In the genomic region with DNA sequence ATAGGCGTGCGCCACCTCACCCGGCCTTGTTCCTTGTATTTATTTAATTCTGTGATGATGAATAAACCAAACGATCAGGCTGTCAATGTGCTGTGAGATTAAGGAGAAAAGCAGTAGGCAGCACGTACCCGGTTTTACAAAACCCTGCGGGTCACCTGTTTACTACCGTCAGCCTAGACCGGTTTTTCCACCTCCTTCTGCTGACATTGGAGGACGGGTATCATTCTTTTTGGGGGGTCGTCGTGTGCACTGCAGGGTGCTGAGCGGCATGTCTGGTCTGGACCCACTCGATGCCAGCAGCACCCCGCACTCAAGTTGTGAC, we compare ENCODE assay signal across 8 cellular contexts. TPM values are rescaled to one million over a fixed set of nuclear protein-coding genes. Genes with fewer than 3 reads are reported as not detected.
DNase-seq lines count a peak whose midpoint lies in the region; ATAC-seq, FAIRE-seq and TF ChIP-seq lines count a peak whose summit lies in the region.

No MANE protein-coding gene starts in this region.

- no peaks in the 10 kb centered on the region for H3K27me3 ChIP-seq in A673 (replicated peaks; ENCODE audit: insufficient read depth, low read depth, low read length, poor library complexity)
- no peaks in the 10 kb centered on the region for H3K27me3 ChIP-seq in K562 (ENCODE audit: control insufficient read depth in 2 of 2, insufficient read depth in 2 of 2, low read length in 2 of 2)
- H3K27me3 ChIP-seq in mesendoderm (ENCODE audit: insufficient read depth, low read length, poor library complexity): no peaks in the 10 kb centered on the region

- H2AFZ ChIP-seq in K562 (ENCODE audit: low read depth, low read length): peak overlapping the region; percentile 73

- H3K27me3 Mint-ChIP-seq in HFFc6 (ENCODE audit: insufficient read depth): no peaks in the 10 kb centered on the region

- H3K9me3 Mint-ChIP-seq in HFFc6: no peaks in the 10 kb centered on the region

- H3K56ac ChIP-seq in mesendoderm (ENCODE audit: low read length): peak overlapping the region; percentile 74

- peaks cover 43% of the 10 kb centered on the region for H3K4me1 Mint-ChIP-seq in HFFc6 (ENCODE audit: low read depth)

- DNase-seq in A673 (ENCODE audit: low spot score): no peak
- DNase-seq in HFFc6: no peak
- DNase-seq in K562 (ENCODE audit: extremely low read depth in 1 of 4, low spot score in 3 of 4): no peak
- DNase-seq in mesendoderm: no peak
- no peak for DNase-seq in NCI-H524 treated with DMSO at 0.1 percent for 48 hours (lab: John Stamatoyannopoulos, UW)
- no peak for DNase-seq in NCI-H187 (lab: John Stamatoyannopoulos, UW)
- no peak for DNase-seq in SIG-M5 (lab: John Stamatoyannopoulos, UW)

- peak overlapping the region; percentile 78 for H3K4me2 ChIP-seq in K562 (ENCODE audit: insufficient read depth, low read length)
- H3K4me2 ChIP-seq in mesendoderm (ENCODE audit: low read length): peak overlapping the region; percentile 76

- no peak overlapping the region for H3K23ac ChIP-seq in mesendoderm (ENCODE audit: low read length)

- H2AK5ac ChIP-seq in mesendoderm (ENCODE audit: low read length): no peak overlapping the region

- no peak overlapping the region for H2BK120ac ChIP-seq in mesendoderm (ENCODE audit: low read depth, low read length)

- H3K4me3 Mint-ChIP-seq in HFFc6: peak overlapping the region; percentile 80

- BruUV-seq in A673 (replicated peaks; lab: Mats Ljungman, UMichigan) (no TSS peak), K562 (replicated peaks; lab: Mats Ljungman, UMichigan) (no TSS peak)

- peaks cover 30% of the 10 kb centered on the region for H4K20me1 ChIP-seq in K562 (replicated peaks; ENCODE audit: control insufficient read depth, insufficient read depth, low read length)

- H4K8ac ChIP-seq in mesendoderm (ENCODE audit: low read depth, low read length): no peak overlapping the region

- no peak for TF ChIP-seq POLR2A in K562 (conservative IDR thresholded peaks at IDR 0.05)

- peak overlapping the region; percentile 68 for H3K27ac Mint-ChIP-seq in HFFc6

- no peaks in the 10 kb centered on the region for H3K79me1 ChIP-seq in mesendoderm (ENCODE audit: low read length)

- no peak overlapping the region for H3K4ac ChIP-seq in mesendoderm (ENCODE audit: low read depth, low read length)

- H4K5ac ChIP-seq in mesendoderm (ENCODE audit: low read length): no peak overlapping the region

- no peak for FAIRE-seq in K562 (lab: Jason Lieb, UNC)

- H3K18ac ChIP-seq in mesendoderm (ENCODE audit: low read length): no peak overlapping the region

- TF ChIP-seq EP300 in K562 (IDR thresholded peaks at IDR 0.05; ENCODE audit: low read length): no peak

- peaks cover 17% of the 10 kb centered on the region for H3K9me1 ChIP-seq in K562 (ENCODE audit: control insufficient read depth, insufficient read depth, low read length)

- CTCF ChIA-PET in A673 (lab: Charles Lee): no interaction called here
- CTCF ChIA-PET in K562 (lab: Yijun Ruan, JAX; ENCODE audit: low intra/inter-chr PET ratio): no interaction called here

- H3K9me3 ChIP-seq in A673 (ENCODE audit: low read depth, low read length, poor library complexity, severe bottlenecking): no peaks in the 10 kb centered on the region
- H3K9me3 ChIP-seq in K562 (replicated peaks; ENCODE audit: control insufficient read depth, insufficient read depth, low read depth, low read length): no peaks in the 10 kb centered on the region

- H3K36me3 ChIP-seq in A673 (ENCODE audit: insufficient read depth, low read length, poor library complexity, severe bottlenecking): peaks cover 14% of the 10 kb centered on the region
- H3K36me3 ChIP-seq in K562 (ENCODE audit: control insufficient read depth, insufficient read depth, low read length): peaks cover 28% of the 10 kb centered on the region; the same call in 2 of the 3 replicates
- peaks cover 2% of the 10 kb centered on the region for H3K36me3 ChIP-seq in mesendoderm (ENCODE audit: control insufficient read depth, insufficient read depth, low read length)

- H3K27ac ChIP-seq in A673 (ENCODE audit: low read depth, low read length, poor library complexity, severe bottlenecking): peak overlapping the region; percentile 66
- peak overlapping the region; percentile 79 for H3K27ac ChIP-seq in K562 (ENCODE audit: extremely low read depth, low read depth, low read length)
- no peak overlapping the region for H3K27ac ChIP-seq in mesendoderm (ENCODE audit: low read depth, low read length)

- H3K4me3 ChIP-seq in A673 (ENCODE audit: low read depth, low read length, poor library complexity, severe bottlenecking) (peak overlapping the region; percentile 46), K562 (no peak overlapping the region), mesendoderm (ENCODE audit: low read length) (no peak overlapping the region)

- H3K36me3 Mint-ChIP-seq in HFFc6 (ENCODE audit: low read depth): peaks cover 6% of the 10 kb centered on the region

- in situ Hi-C loops in K562 (cut with MboI): no loop called here

- H3K9ac ChIP-seq in K562 (ENCODE audit: insufficient read depth in 1 of 2, low read depth in 2 of 2, low read length in 2 of 2): peak overlapping the region; percentile 12 to 67; a peak in 3 of 4 replicates
- peak overlapping the region; percentile 40 for H3K9ac ChIP-seq in mesendoderm (ENCODE audit: low read length)

- peaks cover 22% of the 10 kb centered on the region for H3K4me1 ChIP-seq in A673 (ENCODE audit: insufficient read depth, low read length, poor library complexity, severe bottlenecking)
- H3K4me1 ChIP-seq in K562 (replicated peaks in 1 of 2; ENCODE audit: control insufficient read depth in 2 of 2, insufficient read depth in 2 of 2, low read length in 2 of 2): peaks cover 20 to 66% of the 10 kb centered on the region in 2 experiments
- H3K4me1 ChIP-seq in mesendoderm (ENCODE audit: control insufficient read depth, low read depth, low read length): peaks cover 8% of the 10 kb centered on the region

- TF ChIP-seq CTCF in A673 (conservative IDR thresholded peaks at IDR 0.05; ENCODE audit: low read depth, low read length) (no peak), HFFc6 (IDR thresholded peaks at IDR 0.05) (no peak), K562 (IDR thresholded peaks at IDR 0.05 in 2 of 3, conservative IDR thresholded peaks at IDR 0.05 in 1 of 3; ENCODE audit: insufficient read depth in 2 of 3, low read depth in 1 of 3, low read length in 3 of 3) (no peak)

- ATAC-seq in K562 (no peak), HG03432 (IDR thresholded peaks at IDR 0.05; ENCODE audit: unreplicated experiment) (no peak)

- WGBS in K562 (ENCODE audit: insufficient coverage, low coverage, missing lambda C conversion rate): 45% methylated on average over 14 of the region's 15 CpGs
- no CpG with 5 or more reads among the region's 15 CpGs for WGBS in mesendoderm (ENCODE audit: extremely low coverage, insufficient coverage, low lambda C conversion rate)

- H2BK5ac ChIP-seq in mesendoderm (ENCODE audit: low read length): no peak overlapping the region

- POLR2A ChIA-PET in A673 (lab: Charles Lee; ENCODE audit: low non-redundant PET) (no interaction called here), K562 (lab: Yijun Ruan, JAX) (no interaction called here)

- no peak overlapping the region for H2BK15ac ChIP-seq in mesendoderm (replicated peaks; ENCODE audit: low read depth)

- H3K79me2 ChIP-seq in K562 (ENCODE audit: control insufficient read depth, insufficient read depth, low read length): peaks cover 40% of the 10 kb centered on the region
- peaks cover 39% of the 10 kb centered on the region for H3K79me2 ChIP-seq in mesendoderm (ENCODE audit: control insufficient read depth, insufficient read depth, low read length)

- intact Hi-C loops in A673 (cut with micrococcal nuclease; ENCODE audit: unreplicated experiment) (no loop called here), K562 (cut with micrococcal nuclease) (no loop called here)

- no peak for TF ChIP-seq RAD21 in K562 (CRISPR knock-in tag; conservative IDR thresholded peaks at IDR 0.05 in 1 of 2, IDR thresholded peaks at IDR 0.05 in 1 of 2)

RNA-seq across cellular contexts. Expression of gene DAZAP1, which starts 0.9 kb away (rescaled TPM):
- total RNA-seq in A673 (2021) (222 and 229 TPM in 2 replicates), K562 (2014; rRNA removed) (222 and 244 TPM in 2 replicates), K562 (2014; rRNA removed; fragmentation: Illumina TruSeq; extraction: Trizol) (77.7 and 78.7 TPM in 2 replicates), K562 (2015; rRNA removed; fragmentation: Illumina TruSeq; extraction: Trizol) (139 and 143 TPM in 2 replicates), K562 (2021) (287 and 289 TPM in 2 replicates)
- 100 to 1,000 TPM in 4 of 6 experiments, 10 to 100 TPM in 2; 87.2 to 109 (median 103) TPM for total RNA-seq in HFFc6 (2021; fragmentation: NEBNext Ultra II Directional; extraction: Animal tissue kit (Norgen Biotek cat#: 25700))
- 223 and 289 TPM in 2 replicates for total RNA-seq in K562 (2011; cell fraction: chromatin; rRNA removed; ENCODE audit: low replicate concordance)
- total RNA-seq in K562 (2011; cell fraction: nucleolus; rRNA removed): 105 and 117 TPM in 2 replicates
- total RNA-seq in K562 (2011; cell fraction: nucleoplasm; rRNA removed): 149 and 185 TPM in 2 replicates
- polyA plus RNA-seq in K562 (2011; rRNA removed) (125 and 155 TPM in 2 replicates), K562 (2014; fragmentation: Illumina TruSeq; extraction: Trizol) (142 and 156 TPM in 2 replicates), K562 (2014; fragmentation: Nextera tagmentation; extraction: Ambion mirVana) (10 to 100 TPM; 10.8 to 13.3 TPM), K562 (2014; rRNA removed) (250 and 266 TPM in 2 replicates)
- 57.6 and 123 TPM in 2 replicates for polyA plus RNA-seq in K562 (2011; cell fraction: cytosol; rRNA removed)
- 177 and 237 TPM in 2 replicates for polyA plus RNA-seq in K562 (2011; cell fraction: nucleus; rRNA removed)
- polyA plus RNA-seq in K562 (2012): 116 and 140 TPM in 2 replicates
- 29.7 and 47.1 TPM in 2 replicates for polyA minus RNA-seq in K562 (2011; rRNA and poly(A)+ RNA removed)
- 61.3 and 62.0 TPM in 2 replicates for polyA minus RNA-seq in K562 (2011; cell fraction: cytosol; rRNA and poly(A)+ RNA removed)
- 38.8 and 60.8 TPM in 2 replicates for polyA minus RNA-seq in K562 (2011; cell fraction: nucleus; rRNA and poly(A)+ RNA removed)
- 243 TPM for polyA plus RNA-seq in mesendoderm (2013, experiment 1 of 2)
- 246 TPM for polyA plus RNA-seq in mesendoderm (2013, experiment 2 of 2)

RNA-seq across cellular contexts. Expression of gene GAMT, which starts 5.1 kb away (rescaled TPM):
- total RNA-seq in A673 (2021) (18.8 and 28.5 TPM in 2 replicates), K562 (2014; rRNA removed) (35.2 and 47.8 TPM in 2 replicates), K562 (2014; rRNA removed; fragmentation: Illumina TruSeq; extraction: Trizol) (6.1 and 11.1 TPM in 2 replicates), K562 (2015; rRNA removed; fragmentation: Illumina TruSeq; extraction: Trizol) (25.9 and 28.7 TPM in 2 replicates), K562 (2021) (35.3 and 37.5 TPM in 2 replicates)
- 10 to 100 TPM; 55.2 to 71.3 (median 67.7) TPM for total RNA-seq in HFFc6 (2021; fragmentation: NEBNext Ultra II Directional; extraction: Animal tissue kit (Norgen Biotek cat#: 25700))
- 8.0 and 26.2 TPM in 2 replicates for total RNA-seq in K562 (2011; cell fraction: chromatin; rRNA removed; ENCODE audit: low replicate concordance)
- total RNA-seq in K562 (2011; cell fraction: nucleolus; rRNA removed): 17.6 and 18.7 TPM in 2 replicates
- total RNA-seq in K562 (2011; cell fraction: nucleoplasm; rRNA removed): 11.9 and 13.9 TPM in 2 replicates
- polyA plus RNA-seq in K562 (2011; rRNA removed) (27.2 and 42.1 TPM in 2 replicates), K562 (2014; fragmentation: Illumina TruSeq; extraction: Trizol) (26.2 and 35.1 TPM in 2 replicates), K562 (2014; fragmentation: Nextera tagmentation; extraction: Ambion mirVana) (1 to 10 TPM; 1.3 to 2.1 TPM), K562 (2014; rRNA removed) (33.3 and 37.8 TPM in 2 replicates)
- 46.5 and 96.1 TPM in 2 replicates for polyA plus RNA-seq in K562 (2011; cell fraction: cytosol; rRNA removed)
- polyA plus RNA-seq in K562 (2011; cell fraction: nucleus; rRNA removed): 23.4 and 27.7 TPM in 2 replicates
- 44.0 and 47.8 TPM in 2 replicates for polyA plus RNA-seq in K562 (2012)
- polyA minus RNA-seq in K562 (2011; rRNA and poly(A)+ RNA removed): 8.4 and 12.9 TPM in 2 replicates
- 22.1 and 26.4 TPM in 2 replicates for polyA minus RNA-seq in K562 (2011; cell fraction: cytosol; rRNA and poly(A)+ RNA removed)
- 6.7 and 7.7 TPM in 2 replicates for polyA minus RNA-seq in K562 (2011; cell fraction: nucleus; rRNA and poly(A)+ RNA removed)
- 5.3 TPM for polyA plus RNA-seq in mesendoderm (2013, experiment 1 of 2)
- polyA plus RNA-seq in mesendoderm (2013, experiment 2 of 2): 6.2 TPM

RNA-seq across cellular contexts. Expression of gene NDUFS7, which starts 22.8 kb away (rescaled TPM):
- total RNA-seq in A673 (2021) (101 and 111 TPM in 2 replicates), K562 (2014; rRNA removed) (253 and 295 TPM in 2 replicates), K562 (2014; rRNA removed; fragmentation: Illumina TruSeq; extraction: Trizol) (4.9 and 6.0 TPM in 2 replicates), K562 (2015; rRNA removed; fragmentation: Illumina TruSeq; extraction: Trizol) (108 and 142 TPM in 2 replicates), K562 (2021) (266 and 293 TPM in 2 replicates)
- 100 to 1,000 TPM in 2 of 6 experiments, 10 to 100 TPM in 4; 91.9 to 105 (median 97.6) TPM for total RNA-seq in HFFc6 (2021; fragmentation: NEBNext Ultra II Directional; extraction: Animal tissue kit (Norgen Biotek cat#: 25700))
- 66.7 and 198 TPM in 2 replicates for total RNA-seq in K562 (2011; cell fraction: chromatin; rRNA removed; ENCODE audit: low replicate concordance)
- total RNA-seq in K562 (2011; cell fraction: nucleolus; rRNA removed): 157 and 164 TPM in 2 replicates
- total RNA-seq in K562 (2011; cell fraction: nucleoplasm; rRNA removed): 136 and 201 TPM in 2 replicates
- polyA plus RNA-seq in K562 (2011; rRNA removed) (56.7 and 107 TPM in 2 replicates), K562 (2014; fragmentation: Illumina TruSeq; extraction: Trizol) (11.4 and 105 TPM in 2 replicates), K562 (2014; fragmentation: Nextera tagmentation; extraction: Ambion mirVana) (10 to 100 TPM; 28.2 to 60.6 TPM), K562 (2014; rRNA removed) (271 and 292 TPM in 2 replicates)
- 225 and 766 TPM in 2 replicates for polyA plus RNA-seq in K562 (2011; cell fraction: cytosol; rRNA removed)
- 159 and 202 TPM in 2 replicates for polyA plus RNA-seq in K562 (2011; cell fraction: nucleus; rRNA removed)
- 194 and 288 TPM in 2 replicates for polyA plus RNA-seq in K562 (2012)
- polyA minus RNA-seq in K562 (2011; rRNA and poly(A)+ RNA removed): 32.1 and 38.2 TPM in 2 replicates
- 125 and 190 TPM in 2 replicates for polyA minus RNA-seq in K562 (2011; cell fraction: cytosol; rRNA and poly(A)+ RNA removed)
- 30.8 and 41.1 TPM in 2 replicates for polyA minus RNA-seq in K562 (2011; cell fraction: nucleus; rRNA and poly(A)+ RNA removed)
- 40.8 TPM for polyA plus RNA-seq in mesendoderm (2013, experiment 1 of 2)
- 41.7 TPM for polyA plus RNA-seq in mesendoderm (2013, experiment 2 of 2)

RNA-seq across cellular contexts. Expression of gene RPS15, which starts 31.7 kb away (rescaled TPM):
- 1,685 and 1,696 TPM in 2 replicates for total RNA-seq in A673 (2021)
- 1,000 to 10,000 TPM; 1,047 to 1,358 (median 1,277) TPM for total RNA-seq in HFFc6 (2021; fragmentation: NEBNext Ultra II Directional; extraction: Animal tissue kit (Norgen Biotek cat#: 25700))
- total RNA-seq in K562 (2011; cell fraction: chromatin; rRNA removed; ENCODE audit: low replicate concordance): 72.0 and 238 TPM in 2 replicates
- 545 and 547 TPM in 2 replicates for total RNA-seq in K562 (2011; cell fraction: nucleolus; rRNA removed)
- 383 and 585 TPM in 2 replicates for total RNA-seq in K562 (2011; cell fraction: nucleoplasm; rRNA removed)
- total RNA-seq in K562 (2014; rRNA removed): 2,649 and 2,867 TPM in 2 replicates
- 407 and 630 TPM in 2 replicates for total RNA-seq in K562 (2014; rRNA removed; fragmentation: Illumina TruSeq; extraction: Trizol)
- total RNA-seq in K562 (2015; rRNA removed; fragmentation: Illumina TruSeq; extraction: Trizol): 1,267 and 1,272 TPM in 2 replicates
- total RNA-seq in K562 (2021): 2,126 and 2,254 TPM in 2 replicates
- 957 and 1,566 TPM in 2 replicates for polyA plus RNA-seq in K562 (2011; rRNA removed)
- polyA plus RNA-seq in K562 (2011; cell fraction: cytosol; rRNA removed): 3,186 and 4,296 TPM in 2 replicates
- polyA plus RNA-seq in K562 (2011; cell fraction: nucleus; rRNA removed): 907 and 973 TPM in 2 replicates
- polyA plus RNA-seq in K562 (2012): 2,701 and 2,899 TPM in 2 replicates
- polyA plus RNA-seq in K562 (2014; fragmentation: Illumina TruSeq; extraction: Trizol): 912 and 1,907 TPM in 2 replicates
- polyA plus RNA-seq in K562 (2014; fragmentation: Nextera tagmentation; extraction: Ambion mirVana): 100 to 1,000 TPM; 605 to 818 TPM
- 2,791 and 3,285 TPM in 2 replicates for polyA plus RNA-seq in K562 (2014; rRNA removed)
- 202 and 239 TPM in 2 replicates for polyA minus RNA-seq in K562 (2011; rRNA and poly(A)+ RNA removed)
- 1,242 and 1,610 TPM in 2 replicates for polyA minus RNA-seq in K562 (2011; cell fraction: cytosol; rRNA and poly(A)+ RNA removed)
- polyA minus RNA-seq in K562 (2011; cell fraction: nucleus; rRNA and poly(A)+ RNA removed): 152 and 304 TPM in 2 replicates
- 2,706 TPM for polyA plus RNA-seq in mesendoderm (2013, experiment 1 of 2)
- polyA plus RNA-seq in mesendoderm (2013, experiment 2 of 2): 2,673 TPM

RNA-seq across cellular contexts. Expression of gene APC2, which starts 43.5 kb away (rescaled TPM):
- total RNA-seq in A673 (2021): 1.3 and 1.9 TPM in 2 replicates
- under 1 TPM; 0.18 to 0.47 (median 0.32) TPM for total RNA-seq in HFFc6 (2021; fragmentation: NEBNext Ultra II Directional; extraction: Animal tissue kit (Norgen Biotek cat#: 25700))
- 0.56 and 1.4 TPM in 2 replicates for total RNA-seq in K562 (2011; cell fraction: chromatin; rRNA removed; ENCODE audit: low replicate concordance)
- total RNA-seq in K562 (2011; cell fraction: nucleolus; rRNA removed): 0.66 and 1.3 TPM in 2 replicates
- total RNA-seq in K562 (2011; cell fraction: nucleoplasm; rRNA removed): 0.44 and 0.53 TPM in 2 replicates
- 0.05 and 0.08 TPM in 2 replicates for total RNA-seq in K562 (2014; rRNA removed)
- total RNA-seq in K562 (2014; rRNA removed; fragmentation: Illumina TruSeq; extraction: Trizol): 0.04 TPM in 1 of 2 replicates, not detected in the other
- total RNA-seq in K562 (2015; rRNA removed; fragmentation: Illumina TruSeq; extraction: Trizol): 0.04 TPM in 1 of 2 replicates, not detected in the other
- 0.27 and 0.40 TPM in 2 replicates for total RNA-seq in K562 (2021)
- polyA plus RNA-seq in K562 (2011; rRNA removed): 0.01 and 0.06 TPM in 2 replicates
- 0.03 and 0.04 TPM in 2 replicates for polyA plus RNA-seq in K562 (2011; cell fraction: cytosol; rRNA removed)
- polyA plus RNA-seq in K562 (2011; cell fraction: nucleus; rRNA removed): 0.13 and 0.21 TPM in 2 replicates
- 0.43 and 0.48 TPM in 2 replicates for polyA plus RNA-seq in K562 (2012)
- 0.01 TPM in 2 replicates for polyA plus RNA-seq in K562 (2014; fragmentation: Illumina TruSeq; extraction: Trizol)
- not detected for polyA plus RNA-seq in K562 (2014; fragmentation: Nextera tagmentation; extraction: Ambion mirVana)
- 0.04 and 0.09 TPM in 2 replicates for polyA plus RNA-seq in K562 (2014; rRNA removed)
- 0.06 and 0.07 TPM in 2 replicates for polyA minus RNA-seq in K562 (2011; rRNA and poly(A)+ RNA removed)
- not detected in 2 replicates for polyA minus RNA-seq in K562 (2011; cell fraction: cytosol; rRNA and poly(A)+ RNA removed)
- polyA minus RNA-seq in K562 (2011; cell fraction: nucleus; rRNA and poly(A)+ RNA removed): 0.27 and 0.33 TPM in 2 replicates
- 0.03 TPM for polyA plus RNA-seq in mesendoderm (2013, experiment 1 of 2)
- 0.06 TPM for polyA plus RNA-seq in mesendoderm (2013, experiment 2 of 2)
